Comparison of ENCODE assay signal across 24 cellular contexts in the genomic region with DNA sequence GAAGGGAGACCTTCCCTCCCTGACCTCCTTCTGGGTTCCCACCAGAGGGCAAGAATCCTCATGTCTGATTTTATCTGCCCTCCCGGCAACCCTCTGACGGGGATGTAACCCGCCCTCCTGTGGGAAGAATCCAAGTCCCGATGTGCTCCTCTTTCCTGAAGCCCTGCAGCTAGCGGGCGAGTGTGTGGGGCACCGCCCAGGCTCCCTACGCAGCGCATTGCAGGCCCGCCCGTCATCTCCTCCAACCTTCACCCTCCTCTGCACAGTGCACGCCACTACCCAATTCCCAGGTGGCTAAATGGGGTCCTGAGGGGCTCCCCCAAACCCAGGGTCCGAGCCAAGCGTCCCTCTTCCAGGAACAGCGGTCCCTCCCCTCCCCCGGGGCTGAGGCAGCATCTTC. TPM values are rescaled to one million over a fixed set of nuclear protein-coding genes. Genes with fewer than 3 reads are reported as not detected.
A peak's percentile ranks its signal among the peaks of the same experiment; 100 is the strongest.
DNase-seq lines count a peak whose midpoint lies in the region; ATAC-seq and TF ChIP-seq lines count a peak whose summit lies in the region.
"Had no signal": no experiment of that assay in that cellular context is flagged by ENCODE, and none has a peak within 500 bp of the region (broad histone marks: within the 10 kb centered on the region; RNA-seq: fewer than 3 reads in every experiment).

No MANE protein-coding gene starts in this region.

- TF ChIP-seq RAD21 in IMR-90 (IDR thresholded peaks at IDR 0.05; ENCODE audit: low read length), result no peak

- H2BK5ac ChIP-seq in IMR-90 (ENCODE audit: low read depth, low read length, poor library complexity, severe bottlenecking), result no peak overlapping the region
- H2BK5ac ChIP-seq in mesendoderm (ENCODE audit: low read length), result no peak overlapping the region

- peak overlapping the region; percentile 52 to 82 (median 75) for H3K4me2 ChIP-seq in BLaER1 treated with 17β-estradiol and CSF1 and Interleukin-3, amounts not matched to agents 10 nM and 100 nM
- H3K4me2 ChIP-seq in IMR-90 (ENCODE audit: low read depth, low read length) (no peak overlapping the region), mesendoderm (ENCODE audit: low read length) (no peak overlapping the region)

- H3K36me3 Mint-ChIP-seq in stimulated activated naive B cell treated with anti-CD40 and anti-IgM and Interleukin-4, amounts not matched to agents 10 μg/mL and 1 μg/mL and 100 μg/mL, for 72 hours, result peaks cover 2 to 7% of the 10 kb centered on the region in 2 donors
- H3K36me3 Mint-ChIP-seq: IgD-negative memory B cell had no signal

- H2BK120ac ChIP-seq in IMR-90 (ENCODE audit: low read depth, low read length) (no peak overlapping the region), mesendoderm (ENCODE audit: low read depth, low read length) (no peak overlapping the region)

- H4K91ac ChIP-seq in IMR-90 (ENCODE audit: insufficient read depth, low read depth, low read length), result no peak overlapping the region

- H3K79me1 ChIP-seq in IMR-90 (ENCODE audit: low read depth in 1 of 2, low read length in 2 of 2), result no peaks in the 10 kb centered on the region
- no peaks in the 10 kb centered on the region for H3K79me1 ChIP-seq in mesendoderm (ENCODE audit: low read length)

- H3K27me3 Mint-ChIP-seq in stimulated activated naive B cell treated with anti-CD40 and anti-IgM and Interleukin-4, amounts not matched to agents 10 μg/mL and 1 μg/mL and 100 μg/mL, for 72 hours, result no peaks in the 10 kb centered on the region
- H3K27me3 Mint-ChIP-seq: CD4-positive, CD25-positive, alpha-beta regulatory T cell; CD8-positive, alpha-beta memory T cell; IgD-negative memory B cell had no signal

- H4K5ac ChIP-seq in IMR-90 (ENCODE audit: low read depth, low read length), result no peak overlapping the region
- no peak overlapping the region for H4K5ac ChIP-seq in mesendoderm (ENCODE audit: low read length)

- H3K4me3 Mint-ChIP-seq in stimulated activated naive B cell treated with anti-CD40 and anti-IgM and Interleukin-4, amounts not matched to agents 10 μg/mL and 1 μg/mL and 100 μg/mL, for 72 hours, result no peak overlapping the region
- H3K4me3 Mint-ChIP-seq: CD4-positive, CD25-positive, alpha-beta regulatory T cell; CD8-positive, alpha-beta memory T cell; HFFc6; IgD-negative memory B cell had no signal

- peak overlapping the region in 9 of 11 experiments; percentile 17 to 70 (median 50); a peak in 17 of 22 replicates for H3K27ac ChIP-seq in BLaER1 treated with 17β-estradiol and CSF1 and Interleukin-3, amounts not matched to agents 10 nM and 100 nM
- H3K27ac ChIP-seq in IMR-90 (ENCODE audit: insufficient read depth, low read length) (no peak overlapping the region), mesendoderm (ENCODE audit: low read depth, low read length) (no peak overlapping the region), gastroesophageal sphincter (no peak overlapping the region)
- H3K27ac ChIP-seq: GM23248 had no signal

- dilution Hi-C loops in IMR-90 (cut with HindIII; ENCODE audit: low sequenced_read_pairs, unreplicated experiment), result no loop called here

- no peaks in the 10 kb centered on the region for H3K9me1 ChIP-seq in IMR-90 (ENCODE audit: insufficient read depth, low read length)

- peak overlapping the region; percentile 8 for H2AFZ ChIP-seq in IMR-90 (replicated peaks; ENCODE audit: low read length, poor library complexity)
- H2AFZ ChIP-seq: GM23248 had no signal

- no peaks in the 10 kb centered on the region for H3K9me3 ChIP-seq in BLaER1 treated with 17β-estradiol and CSF1 and Interleukin-3, amounts not matched to agents 10 nM and 100 nM (replicated peaks in 1 of 11)
- peaks cover 14% of the 10 kb centered on the region; the same call in 1 of the 2 replicates for H3K9me3 ChIP-seq in IMR-90 (ENCODE audit: control insufficient read depth, insufficient read depth, low read length)
- H3K9me3 ChIP-seq in gastroesophageal sphincter, result no peaks in the 10 kb centered on the region

- no peak overlapping the region for H4K8ac ChIP-seq in IMR-90 (ENCODE audit: low read depth in 2 of 2, low read length in 2 of 2)
- H4K8ac ChIP-seq in mesendoderm (ENCODE audit: low read depth, low read length), result no peak overlapping the region

- peak overlapping the region in 2 of 10 experiments; percentile 13 to 35; a peak in 2 of 20 replicates for H3K4me3 ChIP-seq in BLaER1 treated with 17β-estradiol and CSF1 and Interleukin-3, amounts not matched to agents 10 nM and 100 nM
- H3K4me3 ChIP-seq in IMR-90 (ENCODE audit: insufficient read depth, low read depth, low read length), result no peak overlapping the region
- no peak overlapping the region for H3K4me3 ChIP-seq in mesendoderm (ENCODE audit: low read length)
- no peak overlapping the region for H3K4me3 ChIP-seq in gastroesophageal sphincter
- H3K4me3 ChIP-seq: GM23248 had no signal

- 77% methylated on average over 9 of the region's 16 CpGs; no CpG with 5 or more reads in 1 of the 2 experiments for WGBS in IMR-90 (ENCODE audit: extremely low coverage in 2 of 2, insufficient read length in 1 of 2), 2 experiments
- no CpG with 5 or more reads among the region's 16 CpGs for WGBS in mesendoderm (ENCODE audit: extremely low coverage, insufficient coverage, low lambda C conversion rate)
- WGBS in gastroesophageal sphincter (ENCODE audit: low coverage in 1 of 2), 2 donors, result 73 to 80% methylated on average over 1 to 5 of the region's 16 CpGs

- no peak for ATAC-seq in IMR-90 (ENCODE audit: low read depth)
- ATAC-seq in stimulated activated naive B cell treated with anti-CD40 and anti-IgM and Interleukin-4, amounts not matched to agents 10 μg/mL and 1 μg/mL and 100 μg/mL, for 72 hours (replicated peaks), result no peak
- no peak for ATAC-seq in gastroesophageal sphincter
- no peak for ATAC-seq in GM21367 (IDR thresholded peaks at IDR 0.05; ENCODE audit: unreplicated experiment)
- no peak for ATAC-seq in HG02571 (IDR thresholded peaks at IDR 0.05; ENCODE audit: unreplicated experiment)
- ATAC-seq: HCT116 had no signal

- H4K20me1 ChIP-seq in BLaER1 treated with 17β-estradiol and CSF1 and Interleukin-3, amounts not matched to agents 10 nM and 100 nM, result peaks cover 0 to 67% (median 48%) of the 10 kb centered on the region in 11 experiments; a peak in 16 of 22 replicates
- no peaks in the 10 kb centered on the region for H4K20me1 ChIP-seq in IMR-90 (ENCODE audit: insufficient read depth, low read length)

- no peak overlapping the region for H3K23ac ChIP-seq in IMR-90 (ENCODE audit: low read depth, low read length)
- H3K23ac ChIP-seq in mesendoderm (ENCODE audit: low read length), result no peak overlapping the region

- H3K4me1 ChIP-seq in BLaER1 treated with 17β-estradiol and CSF1 and Interleukin-3, amounts not matched to agents 10 nM and 100 nM, result peaks cover 64 to 82% (median 72%) of the 10 kb centered on the region in 10 experiments
- no peaks in the 10 kb centered on the region for H3K4me1 ChIP-seq in IMR-90 (ENCODE audit: control insufficient read depth, insufficient read depth, low read length)
- H3K4me1 ChIP-seq in mesendoderm (ENCODE audit: control insufficient read depth, low read depth, low read length), result no peaks in the 10 kb centered on the region
- H3K4me1 ChIP-seq in gastroesophageal sphincter, result no peaks in the 10 kb centered on the region

- H2AK9ac ChIP-seq in IMR-90 (replicated peaks; ENCODE audit: low read depth, low read length, poor library complexity), result no peak overlapping the region

- intact Hi-C loops in IMR-90 (cut with micrococcal nuclease), result no loop called here

- no peaks in the 10 kb centered on the region for H3K79me2 ChIP-seq in mesendoderm (ENCODE audit: control insufficient read depth, insufficient read depth, low read length)

- POLR2A ChIA-PET in IMR-90 (lab: Charles Lee; ENCODE audit: unreplicated experiment), result no interaction called here

- TF ChIP-seq POLR2A in IMR-90 (IDR thresholded peaks at IDR 0.05; ENCODE audit: low read depth, low read length), result no peak
- no peak for TF ChIP-seq POLR2A in gastroesophageal sphincter (IDR thresholded peaks at IDR 0.05)

- no peak for TF ChIP-seq CTCF in IMR-90 (conservative IDR thresholded peaks at IDR 0.05; ENCODE audit: low read depth, low read length)
- no peak for TF ChIP-seq CTCF in gastroesophageal sphincter (IDR thresholded peaks at IDR 0.05)

- in situ Hi-C loops in IMR-90 (cut with MboI; ENCODE audit: low sequenced_read_pairs), result no loop called here

- H2AK5ac ChIP-seq in IMR-90 (ENCODE audit: low read depth, low read length) (no peak overlapping the region), mesendoderm (ENCODE audit: low read length) (no peak overlapping the region)

- no peak overlapping the region for H2BK20ac ChIP-seq in IMR-90 (ENCODE audit: low read depth, low read length)

- H3K27ac Mint-ChIP-seq in stimulated activated naive B cell treated with anti-CD40 and anti-IgM and Interleukin-4, amounts not matched to agents 10 μg/mL and 1 μg/mL and 100 μg/mL, for 72 hours, result peak overlapping the region; percentile 70
- H3K27ac Mint-ChIP-seq: CD4-positive, CD25-positive, alpha-beta regulatory T cell; HFFc6; IgD-negative memory B cell had no signal

- no peak overlapping the region for H2BK15ac ChIP-seq in IMR-90 (ENCODE audit: low read depth, low read length)
- no peak overlapping the region for H2BK15ac ChIP-seq in mesendoderm (replicated peaks; ENCODE audit: low read depth)

- H3K56ac ChIP-seq in IMR-90 (ENCODE audit: extremely low read depth, insufficient read depth, low read length), result no peak overlapping the region
- H3K56ac ChIP-seq in mesendoderm (ENCODE audit: low read length), result no peak overlapping the region

- peak overlapping the region in 9 of 11 experiments; percentile 23 to 62 (median 54); a peak in 16 of 22 replicates for H3K9ac ChIP-seq in BLaER1 treated with 17β-estradiol and CSF1 and Interleukin-3, amounts not matched to agents 10 nM and 100 nM
- H3K9ac ChIP-seq in IMR-90 (ENCODE audit: low read depth, low read length) (no peak overlapping the region), mesendoderm (ENCODE audit: low read length) (no peak overlapping the region)
- H3K9ac ChIP-seq: GM23248 had no signal

- no peaks in the 10 kb centered on the region for H3K9me3 Mint-ChIP-seq in stimulated activated naive B cell treated with anti-CD40 and anti-IgM and Interleukin-4, amounts not matched to agents 10 μg/mL and 1 μg/mL and 100 μg/mL, for 72 hours
- H3K9me3 Mint-ChIP-seq: CD4-positive, CD25-positive, alpha-beta regulatory T cell; CD8-positive, alpha-beta memory T cell; HFFc6; IgD-negative memory B cell had no signal

- DNase-seq in IMR-90 (no peak), mesendoderm (peak; percentile 7)
- no peak for DNase-seq in stimulated activated naive B cell treated with anti-CD40 and anti-IgM and Interleukin-4, amounts not matched to agents 10 μg/mL and 1 μg/mL and 100 μg/mL, for 72 hours
- DNase-seq: 8988T; C1 segment of cervical spinal cord; CD4-positive, CD25-positive, alpha-beta regulatory T cell; CD8-positive, alpha-beta memory T cell; COR-L47; DMS 273 treated with DMSO at 0.1 percent for 48 hours; DMS53; GF-D8; GM23248; H7; HFFc6; KBM-7 had no signal

- H3K36me3 ChIP-seq in BLaER1 treated with 17β-estradiol and CSF1 and Interleukin-3, amounts not matched to agents 10 nM and 100 nM, result peaks cover 36 to 67% (median 55%) of the 10 kb centered on the region in 11 experiments
- H3K36me3 ChIP-seq in IMR-90 (ENCODE audit: control insufficient read depth, insufficient read depth, low read length) (no peaks in the 10 kb centered on the region), mesendoderm (ENCODE audit: control insufficient read depth, insufficient read depth, low read length) (no peaks in the 10 kb centered on the region), gastroesophageal sphincter (no peaks in the 10 kb centered on the region)

- H3K4me1 Mint-ChIP-seq in stimulated activated naive B cell treated with anti-CD40 and anti-IgM and Interleukin-4, amounts not matched to agents 10 μg/mL and 1 μg/mL and 100 μg/mL, for 72 hours, result peaks cover 30 to 51% of the 10 kb centered on the region in 2 donors

- H3K27me3 ChIP-seq in BLaER1 treated with 17β-estradiol and CSF1 and Interleukin-3, amounts not matched to agents 10 nM and 100 nM, result no peaks in the 10 kb centered on the region
- no peaks in the 10 kb centered on the region for H3K27me3 ChIP-seq in IMR-90 (ENCODE audit: control insufficient read depth, insufficient read depth, low read length)
- H3K27me3 ChIP-seq in mesendoderm (ENCODE audit: insufficient read depth, low read length, poor library complexity), result no peaks in the 10 kb centered on the region
- H3K27me3 ChIP-seq in gastroesophageal sphincter, result peaks cover 21% of the 10 kb centered on the region

- H3K14ac ChIP-seq in IMR-90 (replicated peaks; ENCODE audit: low read depth, low read length), result no peak overlapping the region

- H3K18ac ChIP-seq in IMR-90 (ENCODE audit: low read depth, low read length) (no peak overlapping the region), mesendoderm (ENCODE audit: low read length) (no peak overlapping the region)

- no peak for TF ChIP-seq EP300 in gastroesophageal sphincter (IDR thresholded peaks at IDR 0.05)

- CTCF ChIA-PET in IMR-90 (lab: Yijun Ruan, JAX), result no interaction called here

- H3K4ac ChIP-seq in IMR-90 (ENCODE audit: low read depth, low read length) (no peak overlapping the region), mesendoderm (ENCODE audit: low read depth, low read length) (no peak overlapping the region)

- BruUV-seq in IMR-90 (replicated peaks; lab: Mats Ljungman, UMichigan), result no TSS peak

RNA-seq across cellular contexts. Expression of a gene that starts 7.3 kb away (rescaled TPM):
- not detected in 2 replicates for total RNA-seq in IMR-90 (2012; rRNA removed)
- not detected in 2 replicates for polyA plus RNA-seq in IMR-90 (2012; rRNA removed)
- polyA plus RNA-seq in IMR-90 (2012; cell fraction: cytosol; rRNA removed), result not detected in 2 replicates
- not detected in 2 replicates for polyA plus RNA-seq in IMR-90 (2012; cell fraction: nucleus; rRNA removed; ENCODE audit: low replicate concordance)
- 0.07 TPM for polyA plus RNA-seq in mesendoderm (2013, experiment 1 of 2)
- not detected for polyA plus RNA-seq in mesendoderm (2013, experiment 2 of 2)
- 10 to 100 TPM in 2 of 4 donors, 1 to 10 TPM in 2; 4.8 to 22.5 (median 8.3) TPM for total RNA-seq in gastroesophageal sphincter
- total RNA-seq: A673, Daoy, GM23248, HFFc6 had no signal
- polyA plus RNA-seq: AG04450, GM23248 had no signal

RNA-seq across cellular contexts. Expression of a gene that starts 18.4 kb away (rescaled TPM):
- total RNA-seq in IMR-90 (2012; rRNA removed) (not detected in 2 replicates), gastroesophageal sphincter (not detected)
- polyA plus RNA-seq in IMR-90 (2012; rRNA removed), result not detected in 2 replicates
- not detected in 2 replicates for polyA plus RNA-seq in IMR-90 (2012; cell fraction: cytosol; rRNA removed)
- polyA plus RNA-seq in IMR-90 (2012; cell fraction: nucleus; rRNA removed; ENCODE audit: low replicate concordance), result not detected in 2 replicates
- polyA plus RNA-seq in mesendoderm (2013, experiment 1 of 2), result not detected
- polyA plus RNA-seq in mesendoderm (2013, experiment 2 of 2), result not detected
- total RNA-seq: A673; CD4-positive, CD25-positive, alpha-beta regulatory T cell; CD8-positive, alpha-beta memory T cell; Daoy; GM23248; H7; HFFc6 had no signal
- polyA plus RNA-seq: AG04450; CD4-positive, CD25-positive, alpha-beta regulatory T cell; CD8-positive, alpha-beta memory T cell; GM23248 had no signal

RNA-seq across cellular contexts. Expression of a gene that starts 44.4 kb away (rescaled TPM):
- total RNA-seq in IMR-90 (2012; rRNA removed) (not detected in 2 replicates), gastroesophageal sphincter (1 to 10 TPM in 3 of 4 donors, not detected in 1; 2.7 to 8.6 (median 2.8) TPM)
- not detected in 2 replicates for polyA plus RNA-seq in IMR-90 (2012; rRNA removed)
- not detected in 2 replicates for polyA plus RNA-seq in IMR-90 (2012; cell fraction: cytosol; rRNA removed)
- not detected in 2 replicates for polyA plus RNA-seq in IMR-90 (2012; cell fraction: nucleus; rRNA removed; ENCODE audit: low replicate concordance)
- not detected for polyA plus RNA-seq in mesendoderm (2013, experiment 1 of 2)
- polyA plus RNA-seq in mesendoderm (2013, experiment 2 of 2), result not detected
- total RNA-seq: A673; CD4-positive, CD25-positive, alpha-beta regulatory T cell; CD8-positive, alpha-beta memory T cell; Daoy; GM23248; H7; HFFc6 had no signal
- polyA plus RNA-seq: AG04450; CD8-positive, alpha-beta memory T cell; GM23248 had no signal

RNA-seq across cellular contexts. Expression of a gene that starts 57.9 kb away (rescaled TPM):
- not detected in 2 replicates for total RNA-seq in IMR-90 (2012; rRNA removed)
- polyA plus RNA-seq in IMR-90 (2012; rRNA removed), result not detected in 2 replicates
- 0.05 TPM in 1 of 2 replicates, not detected in the other for polyA plus RNA-seq in IMR-90 (2012; cell fraction: cytosol; rRNA removed)
- 0.34 TPM in 1 of 2 replicates, not detected in the other for polyA plus RNA-seq in IMR-90 (2012; cell fraction: nucleus; rRNA removed; ENCODE audit: low replicate concordance)
- 3.2 TPM for polyA plus RNA-seq in mesendoderm (2013, experiment 1 of 2)
- polyA plus RNA-seq in mesendoderm (2013, experiment 2 of 2), result 3.0 TPM
- 10 to 100 TPM in 1 of 4 donors, 1 to 10 TPM in 3; 1.2 to 19.8 (median 5.5) TPM for total RNA-seq in gastroesophageal sphincter
- total RNA-seq: CD4-positive, CD25-positive, alpha-beta regulatory T cell; Daoy; GM23248 had no signal
- polyA plus RNA-seq: AG04450; CD8-positive, alpha-beta memory T cell had no signal

Comparison
In these comparisons a context has a peak if more than half of its experiments do, and no peak if none do; other contexts are left out.
1. H3K27ac ChIP-seq: peak in BLaER1 treated with 17β-estradiol and CSF1 and Interleukin-3, amounts not matched to agents 10 nM and 100 nM (9 of 11); none in IMR-90 (single experiment), mesendoderm (single experiment) and gastroesophageal sphincter (0 of 4).
2. H3K4me2 ChIP-seq: peak in BLaER1 treated with 17β-estradiol and CSF1 and Interleukin-3, amounts not matched to agents 10 nM and 100 nM (11 of 11); none in IMR-90 (single experiment) and mesendoderm (single experiment).
3. H3K9ac ChIP-seq: peak in BLaER1 treated with 17β-estradiol and CSF1 and Interleukin-3, amounts not matched to agents 10 nM and 100 nM (9 of 11); none in IMR-90 (single experiment) and mesendoderm (single experiment).